8 cellular contexts compared by ENCODE assay signal in genomic region chr7:150686030-150686626, GRCh38. TPM values are rescaled to one million over a fixed set of nuclear protein-coding genes. Genes with fewer than 3 reads are reported as not detected.
A peak's percentile ranks its signal among the peaks of the same experiment; 100 is the strongest.
DNase-seq lines count a peak whose midpoint lies in the region; ATAC-seq and TF ChIP-seq lines count a peak whose summit lies in the region.

No MANE protein-coding gene starts in this region.

- H3K4me3 ChIP-seq in brain microvascular endothelial cell (ENCODE audit: low read depth, low read length), result peak overlapping the region; percentile 17

- no peak overlapping the region for H3K27ac ChIP-seq in brain microvascular endothelial cell

- no peaks in the 10 kb centered on the region for H3K36me3 ChIP-seq in brain microvascular endothelial cell (replicated peaks)

- in situ Hi-C loops in brain microvascular endothelial cell (cut with HindIII; ENCODE audit: low pct_ligation_motif_present, low sequenced_read_pairs), result no loop called here

- ATAC-seq in GM19043 (IDR thresholded peaks at IDR 0.05; ENCODE audit: low read depth, unreplicated experiment) (peak; percentile 27), HG03432 (IDR thresholded peaks at IDR 0.05; ENCODE audit: unreplicated experiment) (peak; percentile 55)

- DNase-seq in brain microvascular endothelial cell, result no peak
- peak; percentile 15 for DNase-seq in myocyte (ENCODE audit: low read depth)
- no peak for DNase-seq in NCI-H345 (lab: John Stamatoyannopoulos, UW)
- DNase-seq in NCI-H748 treated with DMSO at 0.1 percent for 48 hours (lab: John Stamatoyannopoulos, UW), result no peak
- DNase-seq in NCI-H2171 (lab: John Stamatoyannopoulos, UW), result no peak
- DNase-seq in glomerular visceral epithelial cell (ENCODE audit: extremely low spot score), result no peak

- no peak for TF ChIP-seq CTCF in brain microvascular endothelial cell (IDR thresholded peaks at IDR 0.05; ENCODE audit: low read depth, low read length, missing control alignments)

- no peaks in the 10 kb centered on the region for H3K27me3 ChIP-seq in brain microvascular endothelial cell (replicated peaks)

RNA-seq across cellular contexts. Expression of gene GIMAP2, which starts 0.6 kb away (rescaled TPM):
- 2.1 and 2.2 TPM in 2 replicates for total RNA-seq in myocyte
- polyA plus RNA-seq in myocyte (2012), result 0.26 TPM

RNA-seq across cellular contexts. Expression of gene GIMAP1, which starts 30.3 kb away (rescaled TPM):
- total RNA-seq in myocyte, result not detected in 2 replicates
- polyA plus RNA-seq in myocyte (2012), result not detected

RNA-seq across cellular contexts. Expression of gene GIMAP5, which starts 51.1 kb away (rescaled TPM):
- not detected in 2 replicates for total RNA-seq in myocyte
- not detected for polyA plus RNA-seq in myocyte (2012)

RNA-seq across cellular contexts. Expression of gene GIMAP6, which starts 53.9 kb away (rescaled TPM):
- not detected in 2 replicates for total RNA-seq in myocyte
- polyA plus RNA-seq in myocyte (2012), result not detected
